10 cellular contexts compared by ENCODE assay signal in the genomic region with DNA sequence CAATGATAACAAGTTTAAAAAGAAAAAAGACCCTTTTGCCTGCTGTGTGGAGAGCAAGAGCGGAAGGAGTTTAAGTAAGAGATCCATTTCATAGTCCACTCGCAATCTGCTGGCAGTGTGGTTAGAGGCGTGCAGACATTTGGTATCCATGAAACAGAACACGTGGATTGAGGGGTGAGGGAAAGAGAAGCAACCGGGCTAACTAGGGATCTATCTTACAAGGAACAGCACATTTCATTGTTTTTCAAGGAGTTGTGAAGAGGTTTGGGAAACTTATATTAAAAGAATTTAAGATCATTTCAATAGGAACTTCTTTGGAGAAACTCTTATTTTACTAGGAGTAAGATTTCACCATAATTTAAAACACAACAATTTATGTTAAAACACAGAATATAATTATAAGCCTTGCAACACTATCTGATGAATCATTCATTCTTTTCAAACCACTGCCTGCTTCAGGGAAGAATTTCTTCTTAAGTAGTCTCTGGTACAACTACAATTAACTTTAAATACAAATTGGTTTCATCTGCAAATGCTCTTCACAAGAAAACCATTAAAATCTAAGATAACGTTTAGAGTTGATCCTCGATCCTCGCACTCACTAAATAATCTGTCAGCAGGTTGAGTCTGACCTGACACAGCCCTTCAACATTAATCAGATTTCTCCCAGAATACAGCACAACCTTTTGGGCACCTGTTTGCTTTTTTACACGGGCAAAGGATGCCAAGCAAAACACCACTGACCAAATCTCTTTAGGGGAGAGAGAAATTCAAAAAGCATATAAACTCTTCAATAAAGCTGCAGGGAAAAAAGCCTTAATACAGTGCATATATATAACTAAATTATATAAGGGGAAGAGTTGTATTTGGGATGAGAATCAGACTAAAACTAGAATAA. TPM values are rescaled to one million over a fixed set of nuclear protein-coding genes. Genes with fewer than 3 reads are reported as not detected.
DNase-seq lines count a peak whose midpoint lies in the region; TF ChIP-seq lines count a peak whose summit lies in the region.
"Had no signal": no experiment of that assay in that cellular context is flagged by ENCODE, and none has a peak within 500 bp of the region (broad histone marks: within the 10 kb centered on the region; RNA-seq: fewer than 3 reads in every experiment).

No MANE protein-coding gene starts in this region.

- H3K4me3 ChIP-seq in HEK293 (ENCODE audit: low read depth, low read length) (no peak overlapping the region), endodermal cell (ENCODE audit: low read length) (no peak overlapping the region), HAP-1 (no peak overlapping the region)

- peaks cover 15% of the 10 kb centered on the region for H3K36me3 Mint-ChIP-seq in endodermal cell (ENCODE audit: low read depth)

- TF ChIP-seq CTCF in HEK293 (tag by site-specific recombination; IDR thresholded peaks at IDR 0.05) (no peak), endodermal cell (conservative IDR thresholded peaks at IDR 0.05) (no peak)

- H3K27me3 ChIP-seq in endodermal cell (ENCODE audit: control insufficient read depth, insufficient read depth, low read length, poor library complexity, severe bottlenecking) = no peaks in the 10 kb centered on the region
- no peaks in the 10 kb centered on the region for H3K27me3 ChIP-seq in HAP-1 (ENCODE audit: low read depth)

- CTCF ChIA-PET in HEK293 (lab: Yijun Ruan, JAX) = interaction anchor here (0.6 to 0.7 kb wide), 2 partner anchors 11 to 24 kb away, joined by 3 to 4 read pairs; no protein-coding TSS in a partner anchor

- WGBS in endodermal cell (ENCODE audit: insufficient coverage in 1 of 2, insufficient read length in 1 of 2), 2 experiments = 90 to 96% methylated on average over 7 to 9 of the region's 9 CpGs

- POLR2A ChIA-PET in HEK293 (lab: Yijun Ruan, JAX) = no interaction called here

- no peaks in the 10 kb centered on the region for H3K27me3 Mint-ChIP-seq in endodermal cell (ENCODE audit: insufficient read depth)

- DNase-seq in ACHN = peak; percentile 37
- peak; percentile 73 for DNase-seq in astrocyte of the hippocampus (ENCODE audit: low read depth, low spot score)
- peak; percentile 37 for DNase-seq in left kidney (ENCODE audit: low read depth, low spot score)
- no peak for DNase-seq in cerebellar nuclear complex (lab: John Stamatoyannopoulos, UW)
- DNase-seq in endodermal cell = no peak
- no peak for DNase-seq in T-helper 9 cell
- DNase-seq in HAP-1 (ENCODE audit: low spot score in 2 of 2) = no peak
- DNase-seq: DMS53, islet precursor cell had no signal

- H3K27ac ChIP-seq in HEK293 (ENCODE audit: extremely low read depth, low read depth, low read length) (no peak overlapping the region), endodermal cell (ENCODE audit: low read depth, low read length) (no peak overlapping the region)

- H3K27ac Mint-ChIP-seq in endodermal cell = no peak overlapping the region

- H3K9ac ChIP-seq in endodermal cell (ENCODE audit: extremely low read depth, low read length, poor library complexity, severe bottlenecking) = no peak overlapping the region

- H3K4me1 Mint-ChIP-seq in endodermal cell = no peaks in the 10 kb centered on the region

- peaks cover 6 to 10% of the 10 kb centered on the region in 2 experiments; a peak in 2 of 3 replicates for H3K36me3 ChIP-seq in HEK293 (ENCODE audit: control insufficient read depth in 2 of 2, insufficient read depth in 1 of 2, low read length in 2 of 2)
- H3K36me3 ChIP-seq in endodermal cell (ENCODE audit: control insufficient read depth, insufficient read depth, low read length) = peaks cover 4% of the 10 kb centered on the region
- peaks cover 10% of the 10 kb centered on the region; the same call in 1 of the 2 replicates for H3K36me3 ChIP-seq in HAP-1 (replicated peaks)

- no peaks in the 10 kb centered on the region for H3K9me3 Mint-ChIP-seq in endodermal cell

- H3K9me3 ChIP-seq in HEK293 (ENCODE audit: control insufficient read depth, insufficient read depth, low read depth, low read length) (no peaks in the 10 kb centered on the region), endodermal cell (ENCODE audit: control insufficient read depth, low read length) (no peaks in the 10 kb centered on the region), HAP-1 (no peaks in the 10 kb centered on the region)

- in situ Hi-C loops in ACHN (cut with HindIII; ENCODE audit: low pct_ligation_motif_present, low pct_unique_long_range_greater_than_20kb, low sequenced_read_pairs) = no loop called here
- in situ Hi-C loops in HAP-1 (cut with MboI; ENCODE audit: low sequenced_read_pairs) = no loop called here

- H3K4me3 Mint-ChIP-seq in endodermal cell = no peak overlapping the region

- H3K4me1 ChIP-seq in HEK293 (ENCODE audit: control insufficient read depth, insufficient read depth, low read length) = peaks cover 4% of the 10 kb centered on the region; the same call in 1 of the 2 replicates
- no peaks in the 10 kb centered on the region for H3K4me1 ChIP-seq in endodermal cell (ENCODE audit: control insufficient read depth, insufficient read depth, low read length)
- peaks cover 10% of the 10 kb centered on the region for H3K4me1 ChIP-seq in HAP-1

TF ChIP-seq in HEK293, 187 proteins besides CTCF, POLR2A, EP300 and RAD21 (continues in another document):
- TF ChIP-seq, protein P1, sequence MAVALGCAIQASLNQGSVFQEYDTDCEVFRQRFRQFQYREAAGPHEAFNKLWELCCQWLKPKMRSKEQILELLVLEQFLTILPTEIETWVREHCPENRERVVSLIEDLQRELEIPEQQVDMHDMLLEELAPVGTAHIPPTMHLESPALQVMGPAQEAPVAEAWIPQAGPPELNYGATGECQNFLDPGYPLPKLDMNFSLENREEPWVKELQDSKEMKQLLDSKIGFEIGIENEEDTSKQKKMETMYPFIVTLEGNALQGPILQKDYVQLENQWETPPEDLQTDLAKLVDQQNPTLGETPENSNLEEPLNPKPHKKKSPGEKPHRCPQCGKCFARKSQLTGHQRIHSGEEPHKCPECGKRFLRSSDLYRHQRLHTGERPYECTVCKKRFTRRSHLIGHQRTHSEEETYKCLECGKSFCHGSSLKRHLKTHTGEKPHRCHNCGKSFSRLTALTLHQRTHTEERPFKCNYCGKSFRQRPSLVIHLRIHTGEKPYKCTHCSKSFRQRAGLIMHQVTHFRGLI (tag by site-specific recombination; IDR thresholded peaks at IDR 0.05) = no peak
- TF ChIP-seq BCL11A (tag by site-specific recombination; IDR thresholded peaks at IDR 0.05; ENCODE audit: low read depth) (0 out of 2 replicates have a peak, but pooled peaks have one; percentile 34), ZNF175 (tag by site-specific recombination; IDR thresholded peaks at IDR 0.05) (no peak), ZNF292 (tag by site-specific recombination; IDR thresholded peaks at IDR 0.05; ENCODE audit: borderline replicate concordance, low read depth) (no peak), ZNF114 (tag by site-specific recombination; IDR thresholded peaks at IDR 0.05) (no peak), SCRT2 (tag by site-specific recombination; IDR thresholded peaks at IDR 0.05) (peak; percentile 79), SP3 (tag by site-specific recombination; IDR thresholded peaks at IDR 0.05) (no peak), ZNF510 (tag by site-specific recombination; IDR thresholded peaks at IDR 0.05; ENCODE audit: insufficient replicate concordance) (no peak), ZNF112 (tag by site-specific recombination; IDR thresholded peaks at IDR 0.05) (no peak), ZNF549 (tag by site-specific recombination; IDR thresholded peaks at IDR 0.05) (no peak), SP7 (tag by site-specific recombination; IDR thresholded peaks at IDR 0.05) (peak; percentile 94)
- TF ChIP-seq, protein P2, sequence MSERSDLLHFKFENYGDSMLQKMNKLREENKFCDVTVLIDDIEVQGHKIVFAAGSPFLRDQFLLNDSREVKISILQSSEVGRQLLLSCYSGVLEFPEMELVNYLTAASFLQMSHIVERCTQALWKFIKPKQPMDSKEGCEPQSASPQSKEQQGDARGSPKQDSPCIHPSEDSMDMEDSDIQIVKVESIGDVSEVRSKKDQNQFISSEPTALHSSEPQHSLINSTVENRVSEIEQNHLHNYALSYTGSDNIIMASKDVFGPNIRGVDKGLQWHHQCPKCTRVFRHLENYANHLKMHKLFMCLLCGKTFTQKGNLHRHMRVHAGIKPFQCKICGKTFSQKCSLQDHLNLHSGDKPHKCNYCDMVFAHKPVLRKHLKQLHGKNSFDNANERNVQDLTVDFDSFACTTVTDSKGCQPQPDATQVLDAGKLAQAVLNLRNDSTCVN (tag by site-specific recombination; optimal IDR thresholded peaks at IDR 0.05) = no peak
- TF ChIP-seq, protein P3, sequence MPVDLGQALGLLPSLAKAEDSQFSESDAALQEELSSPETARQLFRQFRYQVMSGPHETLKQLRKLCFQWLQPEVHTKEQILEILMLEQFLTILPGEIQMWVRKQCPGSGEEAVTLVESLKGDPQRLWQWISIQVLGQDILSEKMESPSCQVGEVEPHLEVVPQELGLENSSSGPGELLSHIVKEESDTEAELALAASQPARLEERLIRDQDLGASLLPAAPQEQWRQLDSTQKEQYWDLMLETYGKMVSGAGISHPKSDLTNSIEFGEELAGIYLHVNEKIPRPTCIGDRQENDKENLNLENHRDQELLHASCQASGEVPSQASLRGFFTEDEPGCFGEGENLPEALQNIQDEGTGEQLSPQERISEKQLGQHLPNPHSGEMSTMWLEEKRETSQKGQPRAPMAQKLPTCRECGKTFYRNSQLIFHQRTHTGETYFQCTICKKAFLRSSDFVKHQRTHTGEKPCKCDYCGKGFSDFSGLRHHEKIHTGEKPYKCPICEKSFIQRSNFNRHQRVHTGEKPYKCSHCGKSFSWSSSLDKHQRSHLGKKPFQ (tag by site-specific recombination; IDR thresholded peaks at IDR 0.05) = no peak

RNA-seq across cellular contexts. Expression of a gene that starts 27.4 kb away (rescaled TPM):
- total RNA-seq in endodermal cell = 10 to 100 TPM; 15.2 TPM
- polyA plus RNA-seq in endodermal cell (2013, experiment 1 of 2) = 11.9 TPM
- polyA plus RNA-seq in endodermal cell (2013, experiment 2 of 2) = 11.4 TPM

RNA-seq across cellular contexts. Expression of a gene that starts 53.6 kb away (rescaled TPM):
- total RNA-seq in endodermal cell = under 1 TPM; 0.29 to 0.31 TPM
- polyA plus RNA-seq in endodermal cell (2013, experiment 1 of 2) = 0.32 TPM
- polyA plus RNA-seq in endodermal cell (2013, experiment 2 of 2) = 0.29 TPM

RNA-seq across cellular contexts. Expression of a gene that starts 53.8 kb away (rescaled TPM):
- 10 to 100 TPM; 87.7 to 89.4 TPM for total RNA-seq in endodermal cell
- polyA plus RNA-seq in endodermal cell (2013, experiment 1 of 2) = 98.9 TPM
- polyA plus RNA-seq in endodermal cell (2013, experiment 2 of 2) = 93.5 TPM

RNA-seq across cellular contexts. Expression of a gene that starts 58.2 kb away (rescaled TPM):
- 10 to 100 TPM; 29.5 to 44.9 TPM for total RNA-seq in endodermal cell
- polyA plus RNA-seq in endodermal cell (2013, experiment 1 of 2) = 41.6 TPM
- 30.6 TPM for polyA plus RNA-seq in endodermal cell (2013, experiment 2 of 2)

Comparison
In these comparisons a context has a peak if more than half of its experiments do, and no peak if none do; other contexts are left out.
1. DNase-seq: peak in ACHN (single experiment), astrocyte of the hippocampus (single experiment) and left kidney (single experiment); none in cerebellar nuclear complex (0 of 2), endodermal cell (single experiment), T-helper 9 cell (single experiment) and HAP-1 (0 of 2).